ENCODE assay signal across 1 cellular context in the genomic region with DNA sequence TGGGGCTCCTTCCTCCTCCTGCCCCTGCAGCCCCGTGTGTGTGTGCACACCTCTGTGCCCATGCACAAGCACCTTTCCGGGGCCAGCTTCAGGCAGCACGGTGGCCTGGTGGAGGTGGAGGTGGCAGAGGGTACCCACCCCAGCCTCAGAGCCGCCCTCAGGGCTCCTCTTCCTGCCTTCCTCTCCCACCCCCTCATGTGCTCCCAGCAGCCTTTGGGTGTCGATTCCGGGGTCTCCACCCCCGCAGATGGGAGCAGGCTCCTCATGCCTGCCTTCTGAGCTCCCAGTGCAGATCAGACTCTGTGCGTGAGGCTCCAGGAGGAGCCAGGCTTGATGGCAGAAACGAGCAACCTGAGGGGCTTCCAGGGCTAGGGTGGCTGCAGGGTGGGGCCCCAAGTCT.
TF ChIP-seq lines count a peak whose summit lies in the region.

No MANE protein-coding gene starts in this region.

TF ChIP-seq in HepG2, 621 proteins besides CTCF, POLR2A, EP300 and RAD21:
- TF ChIP-seq FOXP1 (IDR thresholded peaks at IDR 0.05) (no peak), FOXP1 (CRISPR knock-in tag; IDR thresholded peaks at IDR 0.05) (no peak), ZNF34 (CRISPR knock-in tag; IDR thresholded peaks at IDR 0.05; ENCODE audit: borderline replicate concordance) (no peak), YY1 (IDR thresholded peaks at IDR 0.05; ENCODE audit: insufficient read depth, insufficient replicate concordance, low read depth, low read length) (no peak), PRMT3 (CRISPR knock-in tag; IDR thresholded peaks at IDR 0.05; ENCODE audit: borderline replicate concordance, low read depth) (no peak), ZNF296 (CRISPR knock-in tag; conservative IDR thresholded peaks at IDR 0.05) (no peak), ZSCAN12 (CRISPR knock-in tag; IDR thresholded peaks at IDR 0.05) (no peak), CEBPG (CRISPR knock-in tag; IDR thresholded peaks at IDR 0.05) (no peak), KLF11 (CRISPR knock-in tag; IDR thresholded peaks at IDR 0.05) (no peak), KDM5A (IDR thresholded peaks at IDR 0.05; ENCODE audit: borderline replicate concordance, low read length) (no peak), TGIF2 (CRISPR knock-in tag; IDR thresholded peaks at IDR 0.05) (no peak), BHLHE40 (IDR thresholded peaks at IDR 0.05; ENCODE audit: low read length) (no peak)
- TF ChIP-seq, protein P1, sequence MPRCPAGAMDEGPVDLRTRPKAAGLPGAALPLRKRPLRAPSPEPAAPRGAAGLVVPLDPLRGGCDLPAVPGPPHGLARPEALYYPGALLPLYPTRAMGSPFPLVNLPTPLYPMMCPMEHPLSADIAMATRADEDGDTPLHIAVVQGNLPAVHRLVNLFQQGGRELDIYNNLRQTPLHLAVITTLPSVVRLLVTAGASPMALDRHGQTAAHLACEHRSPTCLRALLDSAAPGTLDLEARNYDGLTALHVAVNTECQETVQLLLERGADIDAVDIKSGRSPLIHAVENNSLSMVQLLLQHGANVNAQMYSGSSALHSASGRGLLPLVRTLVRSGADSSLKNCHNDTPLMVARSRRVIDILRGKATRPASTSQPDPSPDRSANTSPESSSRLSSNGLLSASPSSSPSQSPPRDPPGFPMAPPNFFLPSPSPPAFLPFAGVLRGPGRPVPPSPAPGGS (CRISPR knock-in tag; IDR thresholded peaks at IDR 0.05) = no peak
- TF ChIP-seq, protein P2, sequence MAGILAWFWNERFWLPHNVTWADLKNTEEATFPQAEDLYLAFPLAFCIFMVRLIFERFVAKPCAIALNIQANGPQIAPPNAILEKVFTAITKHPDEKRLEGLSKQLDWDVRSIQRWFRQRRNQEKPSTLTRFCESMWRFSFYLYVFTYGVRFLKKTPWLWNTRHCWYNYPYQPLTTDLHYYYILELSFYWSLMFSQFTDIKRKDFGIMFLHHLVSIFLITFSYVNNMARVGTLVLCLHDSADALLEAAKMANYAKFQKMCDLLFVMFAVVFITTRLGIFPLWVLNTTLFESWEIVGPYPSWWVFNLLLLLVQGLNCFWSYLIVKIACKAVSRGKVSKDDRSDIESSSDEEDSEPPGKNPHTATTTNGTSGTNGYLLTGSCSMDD (CRISPR knock-in tag; IDR thresholded peaks at IDR 0.05) = no peak
- TF ChIP-seq, protein P3, sequence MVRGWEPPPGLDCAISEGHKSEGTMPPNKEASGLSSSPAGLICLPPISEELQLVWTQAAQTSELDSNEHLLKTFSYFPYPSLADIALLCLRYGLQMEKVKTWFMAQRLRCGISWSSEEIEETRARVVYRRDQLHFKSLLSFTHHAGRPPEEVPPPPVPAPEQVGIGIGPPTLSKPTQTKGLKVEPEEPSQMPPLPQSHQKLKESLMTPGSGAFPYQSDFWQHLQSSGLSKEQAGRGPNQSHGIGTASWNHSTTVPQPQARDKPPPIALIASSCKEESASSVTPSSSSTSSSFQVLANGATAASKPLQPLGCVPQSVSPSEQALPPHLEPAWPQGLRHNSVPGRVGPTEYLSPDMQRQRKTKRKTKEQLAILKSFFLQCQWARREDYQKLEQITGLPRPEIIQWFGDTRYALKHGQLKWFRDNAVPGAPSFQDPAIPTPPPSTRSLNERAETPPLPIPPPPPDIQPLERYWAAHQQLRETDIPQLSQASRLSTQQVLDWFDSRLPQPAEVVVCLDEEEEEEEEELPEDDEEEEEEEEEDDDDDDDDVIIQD (CRISPR knock-in tag; IDR thresholded peaks at IDR 0.05; ENCODE audit: low read depth) = no peak
- TF ChIP-seq, protein P4, sequence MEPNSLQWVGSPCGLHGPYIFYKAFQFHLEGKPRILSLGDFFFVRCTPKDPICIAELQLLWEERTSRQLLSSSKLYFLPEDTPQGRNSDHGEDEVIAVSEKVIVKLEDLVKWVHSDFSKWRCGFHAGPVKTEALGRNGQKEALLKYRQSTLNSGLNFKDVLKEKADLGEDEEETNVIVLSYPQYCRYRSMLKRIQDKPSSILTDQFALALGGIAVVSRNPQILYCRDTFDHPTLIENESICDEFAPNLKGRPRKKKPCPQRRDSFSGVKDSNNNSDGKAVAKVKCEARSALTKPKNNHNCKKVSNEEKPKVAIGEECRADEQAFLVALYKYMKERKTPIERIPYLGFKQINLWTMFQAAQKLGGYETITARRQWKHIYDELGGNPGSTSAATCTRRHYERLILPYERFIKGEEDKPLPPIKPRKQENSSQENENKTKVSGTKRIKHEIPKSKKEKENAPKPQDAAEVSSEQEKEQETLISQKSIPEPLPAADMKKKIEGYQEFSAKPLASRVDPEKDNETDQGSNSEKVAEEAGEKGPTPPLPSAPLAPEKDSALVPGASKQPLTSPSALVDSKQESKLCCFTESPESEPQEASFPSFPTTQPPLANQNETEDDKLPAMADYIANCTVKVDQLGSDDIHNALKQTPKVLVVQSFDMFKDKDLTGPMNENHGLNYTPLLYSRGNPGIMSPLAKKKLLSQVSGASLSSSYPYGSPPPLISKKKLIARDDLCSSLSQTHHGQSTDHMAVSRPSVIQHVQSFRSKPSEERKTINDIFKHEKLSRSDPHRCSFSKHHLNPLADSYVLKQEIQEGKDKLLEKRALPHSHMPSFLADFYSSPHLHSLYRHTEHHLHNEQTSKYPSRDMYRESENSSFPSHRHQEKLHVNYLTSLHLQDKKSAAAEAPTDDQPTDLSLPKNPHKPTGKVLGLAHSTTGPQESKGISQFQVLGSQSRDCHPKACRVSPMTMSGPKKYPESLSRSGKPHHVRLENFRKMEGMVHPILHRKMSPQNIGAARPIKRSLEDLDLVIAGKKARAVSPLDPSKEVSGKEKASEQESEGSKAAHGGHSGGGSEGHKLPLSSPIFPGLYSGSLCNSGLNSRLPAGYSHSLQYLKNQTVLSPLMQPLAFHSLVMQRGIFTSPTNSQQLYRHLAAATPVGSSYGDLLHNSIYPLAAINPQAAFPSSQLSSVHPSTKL (CRISPR knock-in tag; IDR thresholded peaks at IDR 0.05) = no peak
